3 cellular contexts compared by ENCODE assay signal in the genomic region with DNA sequence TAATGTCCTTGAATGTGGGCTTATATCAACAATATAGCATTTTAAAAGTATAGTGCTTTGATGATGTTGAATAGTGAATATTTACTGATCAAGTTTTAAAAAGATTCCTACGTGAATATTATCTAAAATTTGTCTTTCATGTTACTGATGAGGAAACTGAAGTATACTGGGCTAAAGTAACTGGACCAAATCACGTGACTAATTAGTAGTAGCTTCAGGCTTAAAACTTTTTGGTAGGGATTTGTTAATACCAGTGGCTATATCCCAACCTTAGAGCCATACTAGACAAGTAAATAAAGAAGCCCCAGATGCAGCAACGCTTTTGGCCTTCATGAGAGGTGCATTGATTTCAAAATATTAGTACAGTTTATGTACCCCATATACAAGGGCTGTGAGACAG.
TF ChIP-seq lines count a peak whose summit lies in the region.

No MANE protein-coding gene starts in this region.

TF ChIP-seq in HepG2, 621 proteins besides CTCF, POLR2A, EP300 and RAD21:
- TF ChIP-seq RAD51 (IDR thresholded peaks at IDR 0.05; ENCODE audit: borderline replicate concordance) (peak; percentile 55; the same call in 1 of the 2 replicates), ZNF33A (CRISPR knock-in tag; IDR thresholded peaks at IDR 0.05; ENCODE audit: borderline replicate concordance) (no peak), ZNF354B (CRISPR knock-in tag; IDR thresholded peaks at IDR 0.05) (no peak)
TF ChIP-seq in HepG2: peak in this region for 1.

TF ChIP-seq in GM23338, 12 proteins besides CTCF, POLR2A, EP300 and RAD21:
- TF ChIP-seq ETS1 (IDR thresholded peaks at IDR 0.05): no peak
- no peak for TF ChIP-seq EZH2 (IDR thresholded peaks at IDR 0.05; ENCODE audit: low read depth, unreplicated experiment)
- TF ChIP-seq REST (IDR thresholded peaks at IDR 0.05; ENCODE audit: unreplicated experiment): no peak
- TF ChIP-seq EZH2phosphoT487 (IDR thresholded peaks at IDR 0.05; ENCODE audit: unreplicated experiment): no peak
- TF ChIP-seq CREB1 (CRISPR knock-in tag; IDR thresholded peaks at IDR 0.05; ENCODE audit: low read depth): no peak
TF ChIP-seq in GM23338: peak in this region for 0.

TF ChIP-seq in K562, 482 proteins besides CTCF, POLR2A, EP300 and RAD21:
- TF ChIP-seq, protein P1, sequence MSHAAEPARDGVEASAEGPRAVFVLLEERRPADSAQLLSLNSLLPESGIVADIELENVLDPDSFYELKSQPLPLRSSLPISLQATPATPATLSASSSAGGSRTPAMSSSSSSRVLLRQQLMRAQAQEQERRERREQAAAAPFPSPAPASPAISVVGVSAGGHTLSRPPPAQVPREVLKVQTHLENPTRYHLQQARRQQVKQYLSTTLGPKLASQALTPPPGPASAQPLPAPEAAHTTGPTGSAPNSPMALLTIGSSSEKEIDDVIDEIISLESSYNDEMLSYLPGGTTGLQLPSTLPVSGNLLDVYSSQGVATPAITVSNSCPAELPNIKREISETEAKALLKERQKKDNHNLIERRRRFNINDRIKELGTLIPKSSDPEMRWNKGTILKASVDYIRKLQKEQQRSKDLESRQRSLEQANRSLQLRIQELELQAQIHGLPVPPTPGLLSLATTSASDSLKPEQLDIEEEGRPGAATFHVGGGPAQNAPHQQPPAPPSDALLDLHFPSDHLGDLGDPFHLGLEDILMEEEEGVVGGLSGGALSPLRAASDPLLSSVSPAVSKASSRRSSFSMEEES (CRISPR knock-in tag; IDR thresholded peaks at IDR 0.05): peak; percentile 88
- no peak for TF ChIP-seq ZNF830 (CRISPR knock-in tag; IDR thresholded peaks at IDR 0.05)
